Comparison of ENCODE assay signal across 8 cellular contexts in the genomic region with DNA sequence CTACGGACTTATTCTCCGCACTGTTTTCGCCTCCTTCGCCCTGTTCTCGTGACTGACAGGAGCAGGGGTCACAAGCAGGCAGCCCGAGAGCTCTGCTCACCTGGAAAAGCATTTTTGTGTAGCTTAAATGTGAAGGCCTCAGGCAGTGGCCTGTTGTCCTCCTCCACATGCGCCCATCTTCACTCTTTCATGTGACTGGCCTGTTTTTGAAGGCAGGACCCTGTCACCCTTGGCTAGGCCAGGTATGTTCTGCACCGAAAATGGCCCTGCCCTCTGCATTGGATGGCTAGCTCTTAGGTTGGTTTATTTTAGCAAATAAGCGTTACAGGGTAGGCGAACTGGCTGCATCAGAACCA. TPM values are rescaled to one million over a fixed set of nuclear protein-coding genes. Genes with fewer than 3 reads are reported as not detected.
DNase-seq lines count a peak whose midpoint lies in the region; ATAC-seq, FAIRE-seq and TF ChIP-seq lines count a peak whose summit lies in the region.

No MANE protein-coding gene starts in this region.

- H3K4me3 ChIP-seq in A549 (peak overlapping the region; percentile 62), HUES6 (ENCODE audit: low read depth, low read length) (peak overlapping the region; percentile 82), colonic mucosa (peak overlapping the region; percentile 77), mucosa of stomach (ENCODE audit: low read length) (no peak overlapping the region)

- POLR2A ChIA-PET in A549 (lab: Yijun Ruan, JAX): interaction anchor here (0.8 to 2.4 kb wide), 6 partner anchors 8 to 121 kb away, joined by 3 to 27 read pairs (median 6); partner anchors contain the start of gene NUP155

- H3K27me3 ChIP-seq in HUES6 (ENCODE audit: control insufficient read depth, insufficient read depth, low read length) (no peaks in the 10 kb centered on the region), colonic mucosa (no peaks in the 10 kb centered on the region), mucosa of stomach (ENCODE audit: control insufficient read depth, insufficient read depth, low read length) (no peaks in the 10 kb centered on the region)

- H3K4me2 ChIP-seq in A549: peak overlapping the region; percentile 90

- intact Hi-C loops in colonic mucosa (cut with DNase I): no loop called here

- H3K9me3 ChIP-seq in A549: no peaks in the 10 kb centered on the region
- no peaks in the 10 kb centered on the region for H3K9me3 ChIP-seq in HUES6 (ENCODE audit: control insufficient read depth, insufficient read depth, low read depth, low read length)
- no peaks in the 10 kb centered on the region for H3K9me3 ChIP-seq in colonic mucosa
- no peaks in the 10 kb centered on the region for H3K9me3 ChIP-seq in mucosa of stomach (ENCODE audit: control insufficient read depth, low read length)

- TF ChIP-seq POLR2A in A549 (IDR thresholded peaks at IDR 0.05; ENCODE audit: low read length): no peak

- CTCF ChIA-PET in A549 (lab: Yijun Ruan, JAX): no interaction called here

- H3K4me1 ChIP-seq in A549 (0 out of 3 replicates have a peak, but pooled peaks cover 10% of the 10 kb centered on the region), HUES6 (ENCODE audit: control insufficient read depth, insufficient read depth, low read length) (0 out of 2 replicates have a peak, but pooled peaks cover 5% of the 10 kb centered on the region), colonic mucosa (no peaks in the 10 kb centered on the region), mucosa of stomach (ENCODE audit: control insufficient read depth, insufficient read depth, low read length) (no peaks in the 10 kb centered on the region)

- ATAC-seq in A549 (peak; percentile 4 to 43; a peak in 5 of 6 replicates), HG03135 (IDR thresholded peaks at IDR 0.05; ENCODE audit: unreplicated experiment) (no peak), HG02610 (IDR thresholded peaks at IDR 0.05; ENCODE audit: unreplicated experiment) (no peak), HG03469 (IDR thresholded peaks at IDR 0.05; ENCODE audit: unreplicated experiment) (no peak)

- TF ChIP-seq CTCF in A549 (IDR thresholded peaks at IDR 0.05) (no peak), colonic mucosa (IDR thresholded peaks at IDR 0.05) (no peak)

- no peak for FAIRE-seq in A549 (lab: Jason Lieb, UNC)

- TF ChIP-seq RAD21 in A549 (conservative IDR thresholded peaks at IDR 0.05 in 1 of 2, IDR thresholded peaks at IDR 0.05 in 1 of 2): no peak

- peak overlapping the region; percentile 87 to 93 for H3K27ac ChIP-seq in A549
- H3K27ac ChIP-seq in HUES6 (ENCODE audit: low read depth, low read length): no peak overlapping the region
- H3K27ac ChIP-seq in colonic mucosa: peak overlapping the region; percentile 77

- DNase-seq in A549 (ENCODE audit: low read depth in 1 of 2, low spot score in 1 of 2): no peak
- no peak for DNase-seq in colonic mucosa
- no peak for DNase-seq in NCI-H1930 (lab: John Stamatoyannopoulos, UW)

- H3K36me3 ChIP-seq in HUES6 (ENCODE audit: control insufficient read depth, insufficient read depth, low read length) (no peaks in the 10 kb centered on the region), colonic mucosa (no peaks in the 10 kb centered on the region), mucosa of stomach (ENCODE audit: control insufficient read depth, insufficient read depth, low read length) (no peaks in the 10 kb centered on the region)

- WGBS in A549 (ENCODE audit: missing lambda C conversion rate): 79% methylated on average over 10 of the region's 10 CpGs

- H3K9ac ChIP-seq in HUES6 (ENCODE audit: low read length) (peak overlapping the region; percentile 86), colonic mucosa (ENCODE audit: low read depth in 2 of 2, low read length in 2 of 2) (peak overlapping the region; percentile 73 to 91), mucosa of stomach (ENCODE audit: low read length) (peak overlapping the region; percentile 89)

- no peak for TF ChIP-seq EP300 in A549 (IDR thresholded peaks at IDR 0.05)

TF ChIP-seq in A549, 52 proteins besides CTCF, POLR2A, EP300 and RAD21:
- TF ChIP-seq, protein P1, sequence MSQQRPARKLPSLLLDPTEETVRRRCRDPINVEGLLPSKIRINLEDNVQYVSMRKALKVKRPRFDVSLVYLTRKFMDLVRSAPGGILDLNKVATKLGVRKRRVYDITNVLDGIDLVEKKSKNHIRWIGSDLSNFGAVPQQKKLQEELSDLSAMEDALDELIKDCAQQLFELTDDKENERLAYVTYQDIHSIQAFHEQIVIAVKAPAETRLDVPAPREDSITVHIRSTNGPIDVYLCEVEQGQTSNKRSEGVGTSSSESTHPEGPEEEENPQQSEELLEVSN (IDR thresholded peaks at IDR 0.05; ENCODE audit: borderline replicate concordance, low read depth): 0 out of 2 replicates have a peak, but pooled peaks have one; percentile 24
- TF ChIP-seq KDM1A (IDR thresholded peaks at IDR 0.05; ENCODE audit: low read depth): no peak
TF ChIP-seq in A549: peak in this region for 1.

RNA-seq across cellular contexts. Expression of gene CPLANE1, which starts 0.6 kb away (rescaled TPM):
- polyA plus RNA-seq in A549 (2011; rRNA removed): 15.7 and 16.1 TPM in 2 replicates
- 1.5 and 1.6 TPM in 2 replicates for polyA plus RNA-seq in A549 (2012; cell fraction: cytosol; rRNA removed)
- 2.2 and 3.5 TPM in 2 replicates for polyA plus RNA-seq in A549 (2012; cell fraction: nucleus; rRNA removed)
- 5.4 to 5.5 TPM (median 5.4 TPM) in 3 replicates for polyA plus RNA-seq in A549 (2017; fragmentation: RNase III; extraction: RNeasy Plus Mini Kit Qiagen cat#74134 plus additional on column Dnase treatment)
- polyA minus RNA-seq in A549 (2011; rRNA and poly(A)+ RNA removed): 16.7 and 19.5 TPM in 2 replicates
- 1 to 10 TPM; 6.4 to 8.4 TPM for total RNA-seq in colonic mucosa

Comparison
In these comparisons a context has a peak if more than half of its experiments do, and no peak if none do; other contexts are left out.
1. ATAC-seq: peak in A549 (2 of 2); none in HG03135 (single experiment), HG02610 (single experiment) and HG03469 (single experiment).
2. Peak in every context shown above with its lines, with median percentiles within 50 percentile points of each other: H3K9ac ChIP-seq.